8 cellular contexts compared by ENCODE assay signal in genomic region chr19:18438331-18439024, GRCh38. TPM values are rescaled to one million over a fixed set of nuclear protein-coding genes. Genes with fewer than 3 reads are reported as not detected.
A peak's percentile ranks its signal among the peaks of the same experiment; 100 is the strongest.
DNase-seq lines count a peak whose midpoint lies in the region; ATAC-seq and TF ChIP-seq lines count a peak whose summit lies in the region.

No MANE protein-coding gene starts in this region.

- H3K36me3 ChIP-seq in Peyer's patch, result peaks cover 0 to 9% (median 0%) of the 10 kb centered on the region in 3 donors
- H3K36me3 ChIP-seq in esophagus squamous epithelium, result peaks cover 0 to 17% (median 2%) of the 10 kb centered on the region in 3 donors

- no peaks in the 10 kb centered on the region for H3K27me3 Mint-ChIP-seq in CD4-positive, alpha-beta T cell
- H3K27me3 Mint-ChIP-seq in osteocyte (ENCODE audit: unreplicated experiment), result no peaks in the 10 kb centered on the region

- H3K27me3 ChIP-seq in CD4-positive, alpha-beta T cell (ENCODE audit: control insufficient read depth, insufficient read depth, low read length), result no peaks in the 10 kb centered on the region
- H3K27me3 ChIP-seq in Peyer's patch (no peaks in the 10 kb centered on the region), esophagus squamous epithelium (peaks cover 0 to 16% (median 0%) of the 10 kb centered on the region in 4 donors)

- no peaks in the 10 kb centered on the region for H3K9me3 Mint-ChIP-seq in CD4-positive, alpha-beta T cell
- H3K9me3 Mint-ChIP-seq in osteocyte (ENCODE audit: unreplicated experiment), result no peaks in the 10 kb centered on the region

- H3K4me3 Mint-ChIP-seq in CD4-positive, alpha-beta T cell, result peak overlapping the region; percentile 71
- peak overlapping the region; percentile 58 for H3K4me3 Mint-ChIP-seq in osteocyte (ENCODE audit: unreplicated experiment)

- H3K27ac Mint-ChIP-seq in CD4-positive, alpha-beta T cell, result no peak overlapping the region
- peak overlapping the region; percentile 89 for H3K27ac Mint-ChIP-seq in osteocyte (ENCODE audit: unreplicated experiment)

- ATAC-seq in CD4-positive, alpha-beta T cell (ENCODE audit: poor library complexity), result no peak
- ATAC-seq in GM21515 (IDR thresholded peaks at IDR 0.05; ENCODE audit: unreplicated experiment) (no peak), HG02970 (IDR thresholded peaks at IDR 0.05; ENCODE audit: low FRiP score, unreplicated experiment) (no peak), HG02884 (IDR thresholded peaks at IDR 0.05; ENCODE audit: unreplicated experiment) (no peak)

- peaks cover 0 to 28% (median 20%) of the 10 kb centered on the region in 4 donors for H3K4me1 ChIP-seq in Peyer's patch
- H3K4me1 ChIP-seq in esophagus squamous epithelium, result peaks cover 25 to 65% (median 37%) of the 10 kb centered on the region in 3 donors

- TF ChIP-seq CTCF in CD4-positive, alpha-beta T cell (IDR thresholded peaks at IDR 0.05), result no peak
- TF ChIP-seq CTCF in Peyer's patch (IDR thresholded peaks at IDR 0.05) (no peak), esophagus squamous epithelium (IDR thresholded peaks at IDR 0.05) (no peak), osteocyte (IDR thresholded peaks at IDR 0.05) (no peak)

- POLR2A ChIA-PET in CD4-positive, alpha-beta T cell (lab: Charles Lee), result interaction anchor here (0.6 kb wide), 1 partner anchor 263 kb away, joined by 5 read pairs; no protein-coding TSS in a partner anchor

- TF ChIP-seq POLR2A in Peyer's patch (IDR thresholded peaks at IDR 0.05) (no peak), esophagus squamous epithelium (IDR thresholded peaks at IDR 0.05) (no peak)

- H3K36me3 Mint-ChIP-seq in CD4-positive, alpha-beta T cell (ENCODE audit: low read depth), result peaks cover 11% of the 10 kb centered on the region
- H3K36me3 Mint-ChIP-seq in osteocyte (ENCODE audit: unreplicated experiment), result peaks cover 2% of the 10 kb centered on the region

- no peaks in the 10 kb centered on the region for H3K9me3 ChIP-seq in CD4-positive, alpha-beta T cell (ENCODE audit: control insufficient read depth, low read length)
- H3K9me3 ChIP-seq in Peyer's patch (no peaks in the 10 kb centered on the region), esophagus squamous epithelium (no peaks in the 10 kb centered on the region)

- peak overlapping the region; percentile 44 to 65 (median 62) for H3K4me3 ChIP-seq in Peyer's patch
- peak overlapping the region; percentile 39 to 71 (median 58) for H3K4me3 ChIP-seq in esophagus squamous epithelium

- no CpG with 5 or more reads among the region's 24 CpGs for WGBS in esophagus squamous epithelium, 2 donors

- peaks cover 41% of the 10 kb centered on the region for H3K4me1 Mint-ChIP-seq in CD4-positive, alpha-beta T cell (ENCODE audit: low read depth)
- peaks cover 45% of the 10 kb centered on the region for H3K4me1 Mint-ChIP-seq in osteocyte (ENCODE audit: unreplicated experiment)

- no peak overlapping the region for H3K27ac ChIP-seq in CD4-positive, alpha-beta T cell (ENCODE audit: low read depth, low read length)
- H3K27ac ChIP-seq in Peyer's patch, result peak overlapping the region; percentile 39 to 78 (median 70)
- H3K27ac ChIP-seq in esophagus squamous epithelium, result peak overlapping the region; percentile 65 to 84 (median 78)

- CTCF ChIA-PET in CD4-positive, alpha-beta T cell (lab: Charles Lee), result interaction anchor here (1.1 to 3.1 kb wide), 2 partner anchors 20 to 50 kb away, joined by 3 to 10 read pairs; partner anchors contain the start of gene SSBP4

- intact Hi-C loops in CD4-positive, alpha-beta T cell (cut with DNase I, micrococcal nuclease), result no loop called here
- intact Hi-C loops in esophagus squamous epithelium (cut with DNase I), result no loop called here

- DNase-seq in CD4-positive, alpha-beta T cell, result no peak
- DNase-seq in Peyer's patch, result peak in 1 of 3 donors; percentile 54
- DNase-seq in esophagus squamous epithelium (lab: John Stamatoyannopoulos, UW), result no peak
- DNase-seq in osteocyte (ENCODE audit: extremely low spot score, unreplicated experiment), result no peak
- DNase-seq in kidney tubule cell (ENCODE audit: low spot score), result no peak

RNA-seq across cellular contexts. Expression of gene ISYNA1, which starts 0.5 kb away (rescaled TPM):
- total RNA-seq in CD4-positive, alpha-beta T cell, result 10 to 100 TPM; 34.1 to 41.3 TPM
- 10 to 100 TPM in 3 of 4 donors, 1 to 10 TPM in 1; 5.3 to 26.4 (median 14.0) TPM for total RNA-seq in Peyer's patch
- total RNA-seq in esophagus squamous epithelium, result 10 to 100 TPM in 3 of 4 donors, 1 to 10 TPM in 1; 8.1 to 24.4 (median 14.4) TPM
- total RNA-seq in osteocyte, result 159 and 178 TPM in 2 replicates

RNA-seq across cellular contexts. Expression of gene SSBP4, which starts 19.3 kb away (rescaled TPM):
- 10 to 100 TPM; 44.0 to 50.9 TPM for total RNA-seq in CD4-positive, alpha-beta T cell
- total RNA-seq in Peyer's patch, result 10 to 100 TPM; 34.0 to 85.8 (median 39.9) TPM
- total RNA-seq in esophagus squamous epithelium, result 10 to 100 TPM; 23.7 to 48.1 (median 26.1) TPM
- total RNA-seq in osteocyte, result 82.9 and 102 TPM in 2 replicates

RNA-seq across cellular contexts. Expression of gene LRRC25, which starts 41.1 kb away (rescaled TPM):
- total RNA-seq in CD4-positive, alpha-beta T cell, result under 1 TPM; 0.82 to 0.92 TPM
- total RNA-seq in Peyer's patch, result 1 to 10 TPM; 2.5 to 4.2 (median 3.6) TPM
- total RNA-seq in esophagus squamous epithelium, result 10 to 100 TPM in 1 of 4 donors, 1 to 10 TPM in 1, under 1 TPM in 2; 0.53 to 10.3 (median 1.9) TPM
- total RNA-seq in osteocyte, result 0.16 TPM in 1 of 2 replicates, not detected in the other

RNA-seq across cellular contexts. Expression of gene GDF15, which starts 52.5 kb away (rescaled TPM):
- not detected for total RNA-seq in CD4-positive, alpha-beta T cell
- 10 to 100 TPM in 1 of 4 donors, 1 to 10 TPM in 3; 6.8 to 11.6 (median 9.0) TPM for total RNA-seq in Peyer's patch
- total RNA-seq in esophagus squamous epithelium, result 1 to 10 TPM in 1 of 4 donors, under 1 TPM in 1, not detected in 2; 0.76 to 2.3 TPM
- total RNA-seq in osteocyte, result 41.9 and 47.9 TPM in 2 replicates
